Comparison of ENCODE assay signal across 29 cellular contexts in genomic region chr6:170464080-170464479, GRCh38.
DNase-seq lines count a peak whose midpoint lies in the region; ATAC-seq, FAIRE-seq and TF ChIP-seq lines count a peak whose summit lies in the region.
"Had no signal": no experiment of that assay in that cellular context is flagged by ENCODE, and none has a peak within 500 bp of the region (broad histone marks: within the 10 kb centered on the region; RNA-seq: fewer than 3 reads in every experiment).

No MANE protein-coding gene starts in this region.

- H3K27me3 ChIP-seq in H7 (ENCODE audit: control insufficient read depth, insufficient read depth, low read length), result no peaks in the 10 kb centered on the region
- no peaks in the 10 kb centered on the region for H3K27me3 ChIP-seq in dorsolateral prefrontal cortex
- H3K27me3 ChIP-seq: breast epithelium had no signal

- no peak for TF ChIP-seq CTCF in activated CD8-positive, alpha-beta T cell treated with anti-CD3 and anti-CD28 coated beads for 36 hours (IDR thresholded peaks at IDR 0.05)
- TF ChIP-seq CTCF in dorsolateral prefrontal cortex (IDR thresholded peaks at IDR 0.05 in 54 of 56, conservative IDR thresholded peaks at IDR 0.05 in 2 of 56; ENCODE audit: low read depth in 1 of 56, partially characterized antibody in 56 of 56), result no peak

- H3K27ac ChIP-seq in dorsolateral prefrontal cortex, result no peak overlapping the region
- H3K27ac ChIP-seq: 22Rv1, breast epithelium, C4-2B, sigmoid colon had no signal

- H3K4me3 Mint-ChIP-seq in activated CD8-positive, alpha-beta T cell treated with anti-CD3 and anti-CD28 coated beads for 36 hours, result no peak overlapping the region
- no peak overlapping the region for H3K4me3 Mint-ChIP-seq in activated CD8-positive, alpha-beta T cell treated with anti-CD3 and anti-CD28 coated beads, Interleukin-2, amount 10 ng/mL, durations not matched to agents 7 days and 5 days
- peak overlapping the region; percentile 65 to 66 for H3K4me3 Mint-ChIP-seq in effector memory CD8-positive, alpha-beta T cell
- H3K4me3 Mint-ChIP-seq: activated CD4-positive, alpha-beta memory T cell treated with anti-CD3 and anti-CD28 coated beads, Interleukin-2, amount 10 ng/mL, durations not matched to agents 7 days and 5 days; activated T-helper 17 cell treated with anti-CD3 and anti-CD28 coated beads, Interleukin-2, amount 50 U/mL, for 72 hours; memory B cell had no signal

- CTCF ChIA-PET in activated CD8-positive, alpha-beta T cell treated with anti-CD3 and anti-CD28 coated beads for 36 hours (lab: Charles Lee), result no interaction called here
- CTCF ChIA-PET in activated CD8-positive, alpha-beta T cell treated with anti-CD3 and anti-CD28 coated beads, Interleukin-2, amount 10 ng/mL, durations not matched to agents 7 days and 5 days (lab: Charles Lee), result no interaction called here

- peak; percentile 5 for ATAC-seq in activated CD8-positive, alpha-beta T cell treated with anti-CD3 and anti-CD28 coated beads for 36 hours
- no peak for ATAC-seq in activated CD8-positive, alpha-beta T cell treated with anti-CD3 and anti-CD28 coated beads, Interleukin-2, amount 10 ng/mL, durations not matched to agents 7 days and 5 days
- ATAC-seq in effector memory CD8-positive, alpha-beta T cell (replicated peaks), result no peak
- no peak for ATAC-seq in sciatic nerve
- ATAC-seq: activated T-helper 17 cell treated with anti-CD3 and anti-CD28 coated beads, Interleukin-2, amount 50 U/mL, for 72 hours; left colon had no signal

- TF ChIP-seq POLR2A in GM12892 (IDR thresholded peaks at IDR 0.05; ENCODE audit: low read depth, low read length), result no peak

- POLR2A ChIA-PET in activated CD8-positive, alpha-beta T cell treated with anti-CD3 and anti-CD28 coated beads for 36 hours (lab: Charles Lee), result interaction anchor here (0.6 kb wide), 1 partner anchor 8 kb away, joined by 3 read pairs; no protein-coding TSS in a partner anchor
- POLR2A ChIA-PET in activated CD8-positive, alpha-beta T cell treated with anti-CD3 and anti-CD28 coated beads, Interleukin-2, amount 10 ng/mL, durations not matched to agents 7 days and 5 days (lab: Charles Lee), result no interaction called here

- H3K4me3 ChIP-seq in H7 (ENCODE audit: insufficient read depth, low read depth, low read length) (no peak overlapping the region), dorsolateral prefrontal cortex (no peak overlapping the region)
- H3K4me3 ChIP-seq: breast epithelium, sigmoid colon had no signal

- H3K36me3 Mint-ChIP-seq in activated CD8-positive, alpha-beta T cell treated with anti-CD3 and anti-CD28 coated beads for 36 hours (ENCODE audit: low read depth), result no peaks in the 10 kb centered on the region
- H3K36me3 Mint-ChIP-seq in activated CD8-positive, alpha-beta T cell treated with anti-CD3 and anti-CD28 coated beads, Interleukin-2, amount 10 ng/mL, durations not matched to agents 7 days and 5 days (ENCODE audit: low read depth), result no peaks in the 10 kb centered on the region
- peaks cover 12% of the 10 kb centered on the region for H3K36me3 Mint-ChIP-seq in effector memory CD8-positive, alpha-beta T cell (ENCODE audit: insufficient read depth)
- H3K36me3 Mint-ChIP-seq: memory B cell had no signal

- peak overlapping the region; percentile 42 for H3K27ac Mint-ChIP-seq in activated CD8-positive, alpha-beta T cell treated with anti-CD3 and anti-CD28 coated beads for 36 hours
- no peak overlapping the region for H3K27ac Mint-ChIP-seq in activated CD8-positive, alpha-beta T cell treated with anti-CD3 and anti-CD28 coated beads, Interleukin-2, amount 10 ng/mL, durations not matched to agents 7 days and 5 days
- H3K27ac Mint-ChIP-seq in effector memory CD8-positive, alpha-beta T cell, result peak overlapping the region; percentile 74 to 89
- H3K27ac Mint-ChIP-seq: activated CD4-positive, alpha-beta memory T cell treated with anti-CD3 and anti-CD28 coated beads, Interleukin-2, amount 10 ng/mL, durations not matched to agents 7 days and 5 days; activated T-helper 17 cell treated with anti-CD3 and anti-CD28 coated beads, Interleukin-2, amount 50 U/mL, for 72 hours; memory B cell had no signal

- DNase-seq in activated CD8-positive, alpha-beta T cell treated with anti-CD3 and anti-CD28 coated beads for 36 hours, result no peak
- DNase-seq in activated CD8-positive, alpha-beta T cell treated with anti-CD3 and anti-CD28 coated beads, Interleukin-2, amount 10 ng/mL, durations not matched to agents 7 days and 5 days, result no peak
- DNase-seq in H7, result peak; percentile 27
- DNase-seq in effector memory CD8-positive, alpha-beta T cell, result no peak
- peak; percentile 31 for DNase-seq in sciatic nerve (ENCODE audit: low spot score)
- no peak for DNase-seq in dorsolateral prefrontal cortex
- DNase-seq in GM12892 (ENCODE audit: insufficient read length), result no peak
- no peak for DNase-seq in GDM1 (lab: John Stamatoyannopoulos, UW)
- DNase-seq: activated CD4-positive, alpha-beta memory T cell treated with anti-CD3 and anti-CD28 coated beads, Interleukin-2, amount 10 ng/mL, durations not matched to agents 7 days and 5 days; activated CD4-positive, alpha-beta T cell treated with anti-CD3 and anti-CD28 coated beads for 1 hour; activated naive CD4-positive, alpha-beta T cell treated with anti-CD3 and anti-CD28 coated beads, Interleukin-2, amount 50 U/mL, for 16 hours; Calu3; DND-41; hippocampal formation; left colon; NCI-H1436 treated with DMSO at 0.1 percent for 48 hours; NCI-H2081 treated with DMSO at 0.1 percent for 48 hours; NCI-H345; NCI-H748 treated with DMSO at 0.1 percent for 48 hours; SIG-M5; sigmoid colon; stimulated activated CD4-positive, alpha-beta T cell treated with anti-CD3 and anti-CD28 coated beads, Interleukin-4, amount 100 ng/mL, for 24 hours; trophoblast cell had no signal

- FAIRE-seq in GM12892 (lab: Jason Lieb, UNC), result no peak
- FAIRE-seq: RCC 7860 had no signal

- H3K9me3 Mint-ChIP-seq in activated CD8-positive, alpha-beta T cell treated with anti-CD3 and anti-CD28 coated beads for 36 hours, result peaks cover 4% of the 10 kb centered on the region
- H3K9me3 Mint-ChIP-seq in activated CD8-positive, alpha-beta T cell treated with anti-CD3 and anti-CD28 coated beads, Interleukin-2, amount 10 ng/mL, durations not matched to agents 7 days and 5 days (ENCODE audit: insufficient read depth), result no peaks in the 10 kb centered on the region
- no peaks in the 10 kb centered on the region for H3K9me3 Mint-ChIP-seq in effector memory CD8-positive, alpha-beta T cell
- H3K9me3 Mint-ChIP-seq: activated T-helper 17 cell treated with anti-CD3 and anti-CD28 coated beads, Interleukin-2, amount 50 U/mL, for 72 hours; memory B cell had no signal

- peaks cover 3% of the 10 kb centered on the region for H3K27me3 Mint-ChIP-seq in activated CD8-positive, alpha-beta T cell treated with anti-CD3 and anti-CD28 coated beads for 36 hours
- H3K27me3 Mint-ChIP-seq in activated CD8-positive, alpha-beta T cell treated with anti-CD3 and anti-CD28 coated beads, Interleukin-2, amount 10 ng/mL, durations not matched to agents 7 days and 5 days (ENCODE audit: low read depth), result no peaks in the 10 kb centered on the region
- H3K27me3 Mint-ChIP-seq in effector memory CD8-positive, alpha-beta T cell, result peaks cover 14 to 33% of the 10 kb centered on the region in 2 donors

- no peaks in the 10 kb centered on the region for H3K36me3 ChIP-seq in H7 (replicated peaks; ENCODE audit: control insufficient read depth, insufficient read depth, low read length)
- H3K36me3 ChIP-seq: breast epithelium, sigmoid colon had no signal

- peaks cover 32% of the 10 kb centered on the region for H3K4me1 Mint-ChIP-seq in activated CD8-positive, alpha-beta T cell treated with anti-CD3 and anti-CD28 coated beads for 36 hours (ENCODE audit: low read depth)
- H3K4me1 Mint-ChIP-seq in activated CD8-positive, alpha-beta T cell treated with anti-CD3 and anti-CD28 coated beads, Interleukin-2, amount 10 ng/mL, durations not matched to agents 7 days and 5 days (ENCODE audit: low read depth), result peaks cover 48% of the 10 kb centered on the region
- peaks cover 18 to 29% of the 10 kb centered on the region in 2 donors for H3K4me1 Mint-ChIP-seq in effector memory CD8-positive, alpha-beta T cell (ENCODE audit: low read depth in 2 of 2)

- intact Hi-C loops in activated CD8-positive, alpha-beta T cell treated with anti-CD3 and anti-CD28 coated beads for 36 hours (cut with micrococcal nuclease), result no loop called here
- intact Hi-C loops in sciatic nerve (cut with DNase I) (no loop called here), dorsolateral prefrontal cortex (cut with DNase I) (no loop called here)

Comparison
In these comparisons a context has a peak if more than half of its experiments do, and no peak if none do; other contexts are left out.
1. DNase-seq: peak in H7 (single experiment) and sciatic nerve (single experiment); none in activated CD8-positive, alpha-beta T cell treated with anti-CD3 and anti-CD28 coated beads for 36 hours (single experiment), activated CD8-positive, alpha-beta T cell treated with anti-CD3 and anti-CD28 coated beads, Interleukin-2, amount 10 ng/mL, durations not matched to agents 7 days and 5 days (single experiment), effector memory CD8-positive, alpha-beta T cell (0 of 3), dorsolateral prefrontal cortex (0 of 10), GM12892 (single experiment) and GDM1 (single experiment).
2. H3K4me3 Mint-ChIP-seq: peak in effector memory CD8-positive, alpha-beta T cell (2 of 2); none in activated CD8-positive, alpha-beta T cell treated with anti-CD3 and anti-CD28 coated beads for 36 hours (single experiment) and activated CD8-positive, alpha-beta T cell treated with anti-CD3 and anti-CD28 coated beads, Interleukin-2, amount 10 ng/mL, durations not matched to agents 7 days and 5 days (single experiment).